24 cellular contexts compared by ENCODE assay signal in the genomic region with DNA sequence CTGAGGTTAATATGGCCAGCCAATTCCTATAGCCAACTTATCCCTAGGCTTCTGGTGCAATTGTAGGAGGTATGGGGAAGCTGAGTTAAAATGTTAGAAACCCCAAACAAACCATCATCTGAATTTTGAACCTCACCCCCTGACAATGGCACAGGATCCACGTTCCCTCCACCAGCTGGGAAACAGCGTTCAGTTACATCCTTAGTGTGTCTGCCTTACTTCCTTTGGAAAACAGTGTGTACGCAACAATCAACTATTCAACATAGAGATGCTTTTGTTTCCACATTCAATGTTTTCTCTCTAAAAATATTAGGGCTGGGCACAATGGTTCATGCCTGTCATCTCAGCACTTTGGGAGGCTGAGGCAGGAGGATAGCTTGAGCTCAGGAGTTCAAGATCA.
DNase-seq lines count a peak whose midpoint lies in the region; ATAC-seq, FAIRE-seq and TF ChIP-seq lines count a peak whose summit lies in the region.
"Had no signal": no experiment of that assay in that cellular context is flagged by ENCODE, and none has a peak within 500 bp of the region (broad histone marks: within the 10 kb centered on the region; RNA-seq: fewer than 3 reads in every experiment).

No MANE protein-coding gene starts in this region.

- no peak for DNase-seq in heart right ventricle
- no peak for DNase-seq in Right ventricle myocardium inferior (ENCODE audit: missing footprints)
- peak; percentile 80 for DNase-seq in endothelial cell of umbilical vein (ENCODE audit: low read depth, low spot score)
- peak; percentile 35 for DNase-seq in pulmonary artery endothelial cell (ENCODE audit: low read depth, low spot score)
- no peak for DNase-seq in mammary epithelial cell
- no peak for DNase-seq in transverse colon
- DNase-seq: AML-193; C1 segment of cervical spinal cord; CD8-positive, alpha-beta T cell; DND-41; KG1; NCI-H1092 treated with DMSO at 0.1 percent for 48 hours; NCI-H1436 treated with DMSO at 0.1 percent for 48 hours; NCI-H1930; NCI-H2227 treated with DMSO at 0.1 percent for 48 hours; NCI-H510A; SIG-M5 had no signal

- no TSS peak for BruUV-seq in endothelial cell of umbilical vein (replicated peaks; lab: Mats Ljungman, UMichigan)
- BruUV-seq in mammary epithelial cell (replicated peaks; lab: Mats Ljungman, UMichigan), result no TSS peak

- H3K9me3 ChIP-seq in heart right ventricle (no peaks in the 10 kb centered on the region), endothelial cell of umbilical vein (replicated peaks; ENCODE audit: control insufficient read depth, insufficient read depth, low read length) (no peaks in the 10 kb centered on the region), mammary epithelial cell (replicated peaks; ENCODE audit: insufficient read depth, low read length) (no peaks in the 10 kb centered on the region), transverse colon (no peaks in the 10 kb centered on the region)
- H3K9me3 ChIP-seq: HAP-1 had no signal

- H2AFZ ChIP-seq in endothelial cell of umbilical vein (ENCODE audit: low read depth, low read length) (no peak overlapping the region), mammary epithelial cell (ENCODE audit: low read depth, low read length) (no peak overlapping the region)
- H2AFZ ChIP-seq: GM23338 had no signal

- H4K20me1 ChIP-seq in endothelial cell of umbilical vein (replicated peaks; ENCODE audit: control insufficient read depth, extremely low read depth, insufficient read depth, low read length), result no peaks in the 10 kb centered on the region
- no peaks in the 10 kb centered on the region for H4K20me1 ChIP-seq in mammary epithelial cell (ENCODE audit: insufficient read depth, low read length)

- H3K4me2 ChIP-seq in endothelial cell of umbilical vein (ENCODE audit: insufficient read depth, low read length), result peak overlapping the region; percentile 13
- H3K4me2 ChIP-seq in mammary epithelial cell (ENCODE audit: insufficient read depth, low read depth, low read length), result no peak overlapping the region
- H3K4me2 ChIP-seq: GM23338 had no signal

- no peaks in the 10 kb centered on the region for H3K9me1 ChIP-seq in endothelial cell of umbilical vein (replicated peaks; ENCODE audit: control insufficient read depth, extremely low read depth, insufficient read depth, low read length)

- H3K79me2 ChIP-seq in endothelial cell of umbilical vein (ENCODE audit: control insufficient read depth, insufficient read depth, low read length) (no peaks in the 10 kb centered on the region), mammary epithelial cell (ENCODE audit: insufficient read depth, low read length) (no peaks in the 10 kb centered on the region)

- TF ChIP-seq POLR2A in endothelial cell of umbilical vein (IDR thresholded peaks at IDR 0.05; ENCODE audit: low read depth, low read length) (no peak), transverse colon (IDR thresholded peaks at IDR 0.05) (no peak)

- ATAC-seq in heart right ventricle (no peak), Right ventricle myocardium inferior (no peak), GM21528 (IDR thresholded peaks at IDR 0.05; ENCODE audit: low FRiP score, unreplicated experiment) (no peak), HG03378 (IDR thresholded peaks at IDR 0.05; ENCODE audit: unreplicated experiment) (no peak)
- ATAC-seq: CD8-positive, alpha-beta T cell; GM23338 had no signal

- in situ Hi-C loops in mammary epithelial cell (cut with MboI; ENCODE audit: low sequenced_read_pairs in 2 of 2) (no loop called here), transverse colon (cut with MboI; ENCODE audit: low pct_ligation_motif_present in 1 of 4, low pct_unique_long_range_greater_than_20kb in 1 of 4, low sequenced_read_pairs in 3 of 4) (no loop called here)

- H3K27ac ChIP-seq in heart right ventricle (peak overlapping the region in 6 of 10 donors; percentile 8 to 80 (median 73)), endothelial cell of umbilical vein (ENCODE audit: insufficient read depth, low read depth, low read length) (peak overlapping the region; percentile 82), mammary epithelial cell (ENCODE audit: insufficient read depth, low read depth, low read length) (no peak overlapping the region), transverse colon (no peak overlapping the region)
- H3K27ac ChIP-seq: RWPE1 had no signal

- TF ChIP-seq EP300 in transverse colon (IDR thresholded peaks at IDR 0.05; ENCODE audit: low read depth), result no peak

- dilution Hi-C loops in endothelial cell of umbilical vein (cut with MboI; ENCODE audit: extremely low pct_ligation_motif_present, low sequenced_read_pairs), result no loop called here
- dilution Hi-C loops in mammary epithelial cell (cut with HindIII; ENCODE audit: low sequenced_read_pairs), result no loop called here

- POLR2A ChIA-PET in endothelial cell of umbilical vein (lab: Charles Lee), result no interaction called here

- H3K27me3 ChIP-seq in heart right ventricle (no peaks in the 10 kb centered on the region), endothelial cell of umbilical vein (ENCODE audit: control insufficient read depth in 2 of 2, insufficient read depth in 2 of 2, low read length in 2 of 2) (no peaks in the 10 kb centered on the region), mammary epithelial cell (ENCODE audit: insufficient read depth, low read length) (no peaks in the 10 kb centered on the region), transverse colon (no peaks in the 10 kb centered on the region)

- H3K4me1 ChIP-seq in heart right ventricle (peaks cover 4 to 74% (median 54%) of the 10 kb centered on the region in 9 donors), endothelial cell of umbilical vein (ENCODE audit: control insufficient read depth, extremely low read depth, insufficient read depth, low read length) (peaks cover 68% of the 10 kb centered on the region), mammary epithelial cell (ENCODE audit: insufficient read depth, low read length) (no peaks in the 10 kb centered on the region), transverse colon (peaks cover 0 to 11% (median 2%) of the 10 kb centered on the region in 4 donors)
- H3K4me1 ChIP-seq: HAP-1 had no signal

- H3K9ac ChIP-seq in endothelial cell of umbilical vein (replicated peaks; ENCODE audit: extremely low read depth, insufficient read depth, low read length) (peak overlapping the region; percentile 45), mammary epithelial cell (ENCODE audit: insufficient read depth, low read length) (no peak overlapping the region)

- peaks cover 0 to 14% (median 0%) of the 10 kb centered on the region in 9 donors for H3K36me3 ChIP-seq in heart right ventricle
- peaks cover 0 to 2% of the 10 kb centered on the region in 2 experiments for H3K36me3 ChIP-seq in endothelial cell of umbilical vein (ENCODE audit: control insufficient read depth in 2 of 2, extremely low read depth in 1 of 2, insufficient read depth in 2 of 2, low read length in 2 of 2)
- H3K36me3 ChIP-seq in mammary epithelial cell (ENCODE audit: insufficient read depth, low read length), result no peaks in the 10 kb centered on the region
- H3K36me3 ChIP-seq in transverse colon, result no peaks in the 10 kb centered on the region
- H3K36me3 ChIP-seq: HAP-1 had no signal

- intact Hi-C loops in heart right ventricle (cut with DNase I), result no loop called here
- intact Hi-C loops in Right ventricle myocardium inferior (cut with DNase I), result no loop called here
- intact Hi-C loops in endothelial cell of umbilical vein (cut with micrococcal nuclease), result loop anchor here (1.0 kb wide), 2 partner anchors 8 to 214 kb away; no protein-coding TSS in a partner anchor
- intact Hi-C loops in mammary epithelial cell (cut with micrococcal nuclease), result loop anchor here (2.0 kb wide), 1 partner anchor 24 kb away; no protein-coding TSS in a partner anchor
- intact Hi-C loops in transverse colon (cut with DNase I; ENCODE audit: low total_unique reads), result no loop called here

- 64 to 71% methylated on average over 3 of the region's 3 CpGs for WGBS in heart right ventricle, 2 donors
- 90% methylated on average over 3 of the region's 3 CpGs for WGBS in mammary epithelial cell (ENCODE audit: low coverage, missing lambda C conversion rate)
- WGBS in transverse colon (ENCODE audit: low coverage in 1 of 2), 2 donors, result 71% methylated on average over 3 of the region's 3 CpGs; no CpG with 5 or more reads in 1 of the 2 donors

- CTCF ChIA-PET in endothelial cell of umbilical vein (lab: Charles Lee) (no interaction called here), mammary epithelial cell (lab: Charles Lee; ENCODE audit: low non-redundant PET) (interaction anchor here (0.6 kb wide), 1 partner anchor 311 kb away, joined by 3 read pairs; no protein-coding TSS in a partner anchor)

- H3K4me3 ChIP-seq in heart right ventricle (no peak overlapping the region), endothelial cell of umbilical vein (replicated peaks in 1 of 3; ENCODE audit: insufficient read depth in 1 of 3, low read depth in 1 of 3, low read length in 3 of 3) (no peak overlapping the region), mammary epithelial cell (replicated peaks in 1 of 3; ENCODE audit: insufficient read depth in 1 of 3, low read depth in 2 of 3, low read length in 3 of 3) (no peak overlapping the region), transverse colon (no peak overlapping the region)
- H3K4me3 ChIP-seq: GM23338, HAP-1 had no signal

- peak; percentile 81 for FAIRE-seq in endothelial cell of umbilical vein (lab: Jason Lieb, UNC)
- FAIRE-seq: GM12892, HTR-8/SVneo had no signal

- TF ChIP-seq CTCF in heart right ventricle (IDR thresholded peaks at IDR 0.05) (no peak), endothelial cell of umbilical vein (IDR thresholded peaks at IDR 0.05; ENCODE audit: extremely low read depth in 1 of 2, insufficient read depth in 1 of 2, low read depth in 1 of 2, low read length in 2 of 2) (no peak), mammary epithelial cell (conservative IDR thresholded peaks at IDR 0.05 in 1 of 2, IDR thresholded peaks at IDR 0.05 in 1 of 2; ENCODE audit: extremely low read depth in 1 of 2, insufficient read depth in 1 of 2, low read depth in 1 of 2, low read length in 2 of 2) (no peak), transverse colon (IDR thresholded peaks at IDR 0.05) (no peak)

TF ChIP-seq in endothelial cell of umbilical vein, 7 proteins besides CTCF, POLR2A, EP300 and RAD21:
- TF ChIP-seq GATA2 (IDR thresholded peaks at IDR 0.05; ENCODE audit: insufficient read depth, insufficient read length, low read depth, low read length) (no peak), MYC (IDR thresholded peaks at IDR 0.05; ENCODE audit: low read depth, low read length) (no peak), FOS (IDR thresholded peaks at IDR 0.05; ENCODE audit: borderline replicate concordance, insufficient read depth, low read length) (no peak), JUN (IDR thresholded peaks at IDR 0.05; ENCODE audit: borderline replicate concordance, insufficient read depth, insufficient read length, low read depth) (no peak), POLR2AphosphoS5 (IDR thresholded peaks at IDR 0.05; ENCODE audit: insufficient read depth, low read depth, low read length) (no peak), MAX (IDR thresholded peaks at IDR 0.05; ENCODE audit: insufficient read depth, insufficient read length) (no peak), EZH2 (IDR thresholded peaks at IDR 0.05; ENCODE audit: borderline replicate concordance, low read depth, low read length, severe bottlenecking) (no peak)

Comparison
In these comparisons a context has a peak if more than half of its experiments do, and no peak if none do; other contexts are left out.
1. DNase-seq: peak in endothelial cell of umbilical vein (single experiment) and pulmonary artery endothelial cell (single experiment); none in heart right ventricle (0 of 2), Right ventricle myocardium inferior (single experiment), mammary epithelial cell (single experiment) and transverse colon (single experiment).
2. H3K27ac ChIP-seq: peak in heart right ventricle (6 of 10) and endothelial cell of umbilical vein (single experiment); none in mammary epithelial cell (single experiment) and transverse colon (0 of 4).
3. intact Hi-C loops: an anchor here in endothelial cell of umbilical vein (1.0 kb wide) and mammary epithelial cell (2.0 kb wide); none called in heart right ventricle, Right ventricle myocardium inferior and transverse colon.